Comparison of ENCODE assay signal across 9 cellular contexts in the genomic region with DNA sequence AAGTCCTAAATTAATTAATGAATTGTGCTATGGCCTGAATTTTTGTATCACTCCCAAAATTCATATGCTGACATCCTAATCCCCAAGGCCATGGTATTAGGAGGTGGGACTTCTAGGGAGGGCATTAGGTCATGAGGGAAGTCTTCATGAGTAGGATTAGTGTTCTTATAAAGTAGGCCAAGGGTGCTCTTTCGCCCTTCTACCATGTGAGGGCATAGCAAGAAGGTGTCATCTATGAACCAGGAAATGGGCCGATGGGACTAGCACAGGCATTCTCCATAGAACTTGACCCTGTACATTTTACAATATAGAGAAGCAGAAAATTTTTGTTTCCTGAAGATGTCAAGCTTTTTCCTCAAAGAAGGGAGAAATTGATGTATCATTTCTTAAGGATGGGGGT. TPM values are rescaled to one million over a fixed set of nuclear protein-coding genes. Genes with fewer than 3 reads are reported as not detected.
DNase-seq lines count a peak whose midpoint lies in the region; ATAC-seq and TF ChIP-seq lines count a peak whose summit lies in the region.
"Had no signal": no experiment of that assay in that cellular context is flagged by ENCODE, and none has a peak within 500 bp of the region (broad histone marks: within the 10 kb centered on the region; RNA-seq: fewer than 3 reads in every experiment).

No MANE protein-coding gene starts in this region.

- H3K9me3 Mint-ChIP-seq in activated CD4-positive, alpha-beta T cell treated with anti-CD3 and anti-CD28 coated beads, Interleukin-2, amount 10 ng/mL, durations not matched to agents 24 days and 14 days = no peaks in the 10 kb centered on the region

- H2BK5ac ChIP-seq in mesendoderm (ENCODE audit: low read length) = no peak overlapping the region

- CTCF ChIA-PET in Panc1 (lab: Charles Lee) = no interaction called here

- no peak overlapping the region for H3K4me2 ChIP-seq in mesendoderm (ENCODE audit: low read length)

- ATAC-seq in GM19397 (IDR thresholded peaks at IDR 0.05; ENCODE audit: unreplicated experiment) = peak; percentile 74
- peak; percentile 98 for ATAC-seq in HG03432 (IDR thresholded peaks at IDR 0.05; ENCODE audit: unreplicated experiment)
- ATAC-seq in Panc1 = no peak
- no peak for ATAC-seq in heart right ventricle
- ATAC-seq in GM19324 (IDR thresholded peaks at IDR 0.05; ENCODE audit: low FRiP score, unreplicated experiment) = no peak

- no peaks in the 10 kb centered on the region for H3K4me1 ChIP-seq in Panc1 (ENCODE audit: control insufficient read depth, insufficient read depth, low read length)
- H3K4me1 ChIP-seq in mesendoderm (ENCODE audit: control insufficient read depth, low read depth, low read length) = no peaks in the 10 kb centered on the region
- no peaks in the 10 kb centered on the region for H3K4me1 ChIP-seq in heart right ventricle
- H3K4me1 ChIP-seq: thyroid gland had no signal

- BruUV-seq in Panc1 (replicated peaks; lab: Mats Ljungman, UMichigan) = no TSS peak

- no peak overlapping the region for H3K4ac ChIP-seq in mesendoderm (ENCODE audit: low read depth, low read length)

- no peak overlapping the region for H2BK15ac ChIP-seq in mesendoderm (replicated peaks; ENCODE audit: low read depth)

- no peak overlapping the region for H4K8ac ChIP-seq in mesendoderm (ENCODE audit: low read depth, low read length)

- DNase-seq in Panc1 (ENCODE audit: low read depth, low spot score) = peak; percentile 10
- DNase-seq in mesendoderm = peak; percentile 85
- DNase-seq in epidermal melanocyte (ENCODE audit: insufficient read length, low spot score) = no peak
- DNase-seq in activated CD4-positive, alpha-beta T cell treated with anti-CD3 and anti-CD28 coated beads, Interleukin-2, amount 10 ng/mL, durations not matched to agents 24 days and 14 days = no peak
- DNase-seq in heart right ventricle = no peak
- DNase-seq: thyroid gland had no signal

- H3K4me1 Mint-ChIP-seq in activated CD4-positive, alpha-beta T cell treated with anti-CD3 and anti-CD28 coated beads, Interleukin-2, amount 10 ng/mL, durations not matched to agents 24 days and 14 days = no peaks in the 10 kb centered on the region

- intact Hi-C loops in Panc1 (cut with micrococcal nuclease; ENCODE audit: unreplicated experiment) (no loop called here), heart right ventricle (cut with DNase I) (no loop called here)
- intact Hi-C loops in activated CD4-positive, alpha-beta T cell treated with anti-CD3 and anti-CD28 coated beads, Interleukin-2, amount 10 ng/mL, durations not matched to agents 24 days and 14 days (cut with micrococcal nuclease) = no loop called here

- no peak overlapping the region for H4K5ac ChIP-seq in mesendoderm (ENCODE audit: low read length)

- H3K23ac ChIP-seq in mesendoderm (ENCODE audit: low read length) = no peak overlapping the region

- WGBS in mesendoderm (ENCODE audit: extremely low coverage, insufficient coverage, low lambda C conversion rate) = no CpG with 5 or more reads among the region's 2 CpGs
- WGBS in heart right ventricle, 2 donors = 67 to 74% methylated on average over 2 of the region's 2 CpGs

- no peaks in the 10 kb centered on the region for H3K79me2 ChIP-seq in mesendoderm (ENCODE audit: control insufficient read depth, insufficient read depth, low read length)

- H3K27ac ChIP-seq in Panc1 (ENCODE audit: low read length) (no peak overlapping the region), mesendoderm (ENCODE audit: low read depth, low read length) (no peak overlapping the region), heart right ventricle (no peak overlapping the region)
- H3K27ac ChIP-seq: thyroid gland had no signal

- H3K4me3 ChIP-seq in Panc1 (ENCODE audit: low read depth in 2 of 2, low read length in 2 of 2) (no peak overlapping the region), mesendoderm (ENCODE audit: low read length) (no peak overlapping the region), heart right ventricle (no peak overlapping the region)
- H3K4me3 ChIP-seq: thyroid gland had no signal

- TF ChIP-seq CTCF in Panc1 (IDR thresholded peaks at IDR 0.05) = no peak; the same call in 1 of the 2 replicates
- TF ChIP-seq CTCF in heart right ventricle (IDR thresholded peaks at IDR 0.05) = no peak

- no peak overlapping the region for H3K4me3 Mint-ChIP-seq in activated CD4-positive, alpha-beta T cell treated with anti-CD3 and anti-CD28 coated beads, Interleukin-2, amount 10 ng/mL, durations not matched to agents 24 days and 14 days

- H3K27me3 ChIP-seq in Panc1 (ENCODE audit: control insufficient read depth, insufficient read depth, low read length) = no peaks in the 10 kb centered on the region
- H3K27me3 ChIP-seq in mesendoderm (ENCODE audit: insufficient read depth, low read length, poor library complexity) = no peaks in the 10 kb centered on the region
- H3K27me3 ChIP-seq in heart right ventricle = no peaks in the 10 kb centered on the region
- H3K27me3 ChIP-seq: thyroid gland had no signal

- no peaks in the 10 kb centered on the region for H3K27me3 Mint-ChIP-seq in activated CD4-positive, alpha-beta T cell treated with anti-CD3 and anti-CD28 coated beads, Interleukin-2, amount 10 ng/mL, durations not matched to agents 24 days and 14 days

- no peak overlapping the region for H2AK5ac ChIP-seq in mesendoderm (ENCODE audit: low read length)

- POLR2A ChIA-PET in Panc1 (lab: Charles Lee) = no interaction called here

- in situ Hi-C loops in Panc1 (cut with HindIII; ENCODE audit: low pct_unique_long_range_greater_than_20kb, low sequenced_read_pairs) = no loop called here

- no peaks in the 10 kb centered on the region for H3K79me1 ChIP-seq in mesendoderm (ENCODE audit: low read length)

- no peaks in the 10 kb centered on the region for H3K36me3 ChIP-seq in Panc1 (ENCODE audit: control insufficient read depth, insufficient read depth, low read length)
- no peaks in the 10 kb centered on the region for H3K36me3 ChIP-seq in mesendoderm (ENCODE audit: control insufficient read depth, insufficient read depth, low read length)
- H3K36me3 ChIP-seq in heart right ventricle = no peaks in the 10 kb centered on the region
- H3K36me3 ChIP-seq: thyroid gland had no signal

- H3K9me3 ChIP-seq in Panc1 (ENCODE audit: control insufficient read depth, insufficient read depth, low read depth, low read length) (peaks cover 6% of the 10 kb centered on the region; the same call in 1 of the 2 replicates), heart right ventricle (no peaks in the 10 kb centered on the region)
- H3K9me3 ChIP-seq: thyroid gland had no signal

- H3K36me3 Mint-ChIP-seq in activated CD4-positive, alpha-beta T cell treated with anti-CD3 and anti-CD28 coated beads, Interleukin-2, amount 10 ng/mL, durations not matched to agents 24 days and 14 days (ENCODE audit: low read depth) = no peaks in the 10 kb centered on the region

- no peak overlapping the region for H2BK120ac ChIP-seq in mesendoderm (ENCODE audit: low read depth, low read length)

- no peak overlapping the region for H3K27ac Mint-ChIP-seq in activated CD4-positive, alpha-beta T cell treated with anti-CD3 and anti-CD28 coated beads, Interleukin-2, amount 10 ng/mL, durations not matched to agents 24 days and 14 days

- H3K56ac ChIP-seq in mesendoderm (ENCODE audit: low read length) = no peak overlapping the region

- H3K18ac ChIP-seq in mesendoderm (ENCODE audit: low read length) = no peak overlapping the region

- no peak overlapping the region for H3K9ac ChIP-seq in mesendoderm (ENCODE audit: low read length)

RNA-seq across cellular contexts. Expression of gene SYT10, which starts 12.5 kb away (rescaled TPM):
- total RNA-seq in Panc1 (2021; ENCODE audit: unreplicated experiment) (not detected), heart right ventricle (not detected)
- polyA plus RNA-seq in Panc1 (2012; ENCODE audit: insufficient read length) = not detected
- 0.28 TPM for polyA plus RNA-seq in mesendoderm (2013, experiment 1 of 2)
- polyA plus RNA-seq in mesendoderm (2013, experiment 2 of 2) = 0.39 TPM
- total RNA-seq in activated CD4-positive, alpha-beta T cell treated with anti-CD3 and anti-CD28 coated beads, Interleukin-2, amount 10 ng/mL, durations not matched to agents 24 days and 14 days = not detected in 2 replicates
- polyA plus RNA-seq in heart right ventricle = not detected
- total RNA-seq: thyroid gland had no signal

Comparison
In these comparisons a context has a peak if more than half of its experiments do, and no peak if none do; other contexts are left out.
1. ATAC-seq: peak in GM19397 (single experiment) and HG03432 (single experiment); none in Panc1 (single experiment), heart right ventricle (0 of 8) and GM19324 (single experiment).
2. DNase-seq: peak in Panc1 (single experiment) and mesendoderm (single experiment); none in epidermal melanocyte (single experiment), activated CD4-positive, alpha-beta T cell treated with anti-CD3 and anti-CD28 coated beads, Interleukin-2, amount 10 ng/mL, durations not matched to agents 24 days and 14 days (single experiment) and heart right ventricle (0 of 2).